Comparison of ENCODE assay signal across 13 cellular contexts in the genomic region with DNA sequence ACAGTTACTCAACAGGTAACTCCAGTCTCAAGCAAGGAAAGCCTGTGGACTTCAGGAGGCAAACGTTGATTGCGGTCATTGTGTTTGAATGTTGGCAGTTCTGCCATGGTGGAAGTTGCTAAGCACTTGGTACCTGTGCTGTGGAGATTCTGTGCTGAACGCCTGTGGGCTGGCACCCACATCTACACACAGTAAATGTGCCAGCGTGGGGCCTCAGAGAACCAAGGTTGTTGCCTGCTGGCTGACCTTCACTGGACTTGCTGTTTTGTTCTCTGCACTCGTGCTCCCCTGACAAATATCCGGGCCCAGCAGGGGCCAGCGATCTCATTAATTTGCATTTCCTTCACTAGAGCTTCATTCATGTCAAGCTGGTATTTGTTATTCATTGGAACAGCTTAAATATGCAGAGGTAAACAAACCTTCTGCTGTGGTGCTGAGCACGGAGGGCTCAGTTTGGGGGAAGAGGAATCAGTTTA.
DNase-seq lines count a peak whose midpoint lies in the region; ATAC-seq and TF ChIP-seq lines count a peak whose summit lies in the region.
"Had no signal": no experiment of that assay in that cellular context is flagged by ENCODE, and none has a peak within 500 bp of the region (broad histone marks: within the 10 kb centered on the region; RNA-seq: fewer than 3 reads in every experiment).

No MANE protein-coding gene starts in this region.

- H2BK5ac ChIP-seq in mesendoderm (ENCODE audit: low read length) = peak overlapping the region; percentile 8

- H3K27me3 ChIP-seq in mesendoderm (ENCODE audit: insufficient read depth, low read length, poor library complexity) (no peaks in the 10 kb centered on the region), suprapubic skin (no peaks in the 10 kb centered on the region)

- intact Hi-C loops in Right ventricle myocardium superior (cut with DNase I) = no loop called here

- no peak overlapping the region for H4K8ac ChIP-seq in mesendoderm (ENCODE audit: low read depth, low read length)

- no peaks in the 10 kb centered on the region for H3K36me3 ChIP-seq in mesendoderm (ENCODE audit: control insufficient read depth, insufficient read depth, low read length)
- H3K36me3 ChIP-seq in suprapubic skin = no peaks in the 10 kb centered on the region

- no CpG with 5 or more reads among the region's 8 CpGs for WGBS in mesendoderm (ENCODE audit: extremely low coverage, insufficient coverage, low lambda C conversion rate)
- 55% methylated on average over 8 of the region's 8 CpGs for WGBS in suprapubic skin

- TF ChIP-seq POLR2A in suprapubic skin (IDR thresholded peaks at IDR 0.05) = no peak

- no peak for TF ChIP-seq EP300 in suprapubic skin (IDR thresholded peaks at IDR 0.05)

- peaks cover 14% of the 10 kb centered on the region for H3K4me1 ChIP-seq in mesendoderm (ENCODE audit: control insufficient read depth, low read depth, low read length)
- H3K4me1 ChIP-seq in suprapubic skin = no peaks in the 10 kb centered on the region

- peak overlapping the region; percentile 2 for H3K4me2 ChIP-seq in mesendoderm (ENCODE audit: low read length)
- H3K4me2 ChIP-seq: SK-N-SH had no signal

- peak overlapping the region; percentile 0 for H3K18ac ChIP-seq in mesendoderm (ENCODE audit: low read length)

- H3K9me3 ChIP-seq in suprapubic skin = no peaks in the 10 kb centered on the region
- H3K9me3 ChIP-seq: SK-N-SH had no signal

- no peak overlapping the region for H4K5ac ChIP-seq in mesendoderm (ENCODE audit: low read length)

- no peaks in the 10 kb centered on the region for H3K79me1 ChIP-seq in mesendoderm (ENCODE audit: low read length)

- H3K79me2 ChIP-seq in mesendoderm (ENCODE audit: control insufficient read depth, insufficient read depth, low read length) = no peaks in the 10 kb centered on the region

- DNase-seq in Ammon's horn (ENCODE audit: low spot score) = peak; percentile 9
- peak; percentile 45 to 87 for DNase-seq in NCI-H2081 (lab: John Stamatoyannopoulos, UW)
- DNase-seq in Right ventricle myocardium superior = peak; percentile 78
- peak; percentile 85 for DNase-seq in mesendoderm
- no peak for DNase-seq in GM03348 (ENCODE audit: low spot score)
- DNase-seq in suprapubic skin (ENCODE audit: low spot score in 2 of 2) = no peak
- DNase-seq in HuH-7 (ENCODE audit: low spot score) = no peak
- DNase-seq: activated CD8-positive, alpha-beta memory T cell treated with anti-CD3 and anti-CD28 coated beads, Interleukin-2, amount 10 ng/mL, durations not matched to agents 7 days and 5 days; activated naive CD4-positive, alpha-beta T cell treated with Interleukin-2 at 50 U/mL for 16 hours; NCI-H1436 treated with DMSO at 0.1 percent for 48 hours; SK-N-SH had no signal

- no peak overlapping the region for H2BK120ac ChIP-seq in mesendoderm (ENCODE audit: low read depth, low read length)

- no peak overlapping the region for H2BK15ac ChIP-seq in mesendoderm (replicated peaks; ENCODE audit: low read depth)

- no peak for TF ChIP-seq CTCF in suprapubic skin (IDR thresholded peaks at IDR 0.05)

- peak; percentile 91 for ATAC-seq in Right ventricle myocardium superior (ENCODE audit: poor library complexity)
- ATAC-seq in HG03196 (IDR thresholded peaks at IDR 0.05; ENCODE audit: unreplicated experiment) = no peak
- ATAC-seq: activated CD8-positive, alpha-beta memory T cell treated with anti-CD3 and anti-CD28 coated beads, Interleukin-2, amount 10 ng/mL, durations not matched to agents 7 days and 5 days had no signal

- no peak overlapping the region for H3K4ac ChIP-seq in mesendoderm (ENCODE audit: low read depth, low read length)

- no peak overlapping the region for H2AK5ac ChIP-seq in mesendoderm (ENCODE audit: low read length)

- H3K56ac ChIP-seq in mesendoderm (ENCODE audit: low read length) = peak overlapping the region; percentile 63

- H3K9ac ChIP-seq in mesendoderm (ENCODE audit: low read length) = no peak overlapping the region
- H3K9ac ChIP-seq: SK-N-SH had no signal

- no peak overlapping the region for H3K23ac ChIP-seq in mesendoderm (ENCODE audit: low read length)

- peak overlapping the region; percentile 3 for H3K27ac ChIP-seq in mesendoderm (ENCODE audit: low read depth, low read length)
- no peak overlapping the region for H3K27ac ChIP-seq in suprapubic skin
- H3K27ac ChIP-seq: VCaP had no signal

- H3K4me3 ChIP-seq in mesendoderm (ENCODE audit: low read length) = no peak overlapping the region
- H3K4me3 ChIP-seq in suprapubic skin = no peak overlapping the region

Comparison
In these comparisons a context has a peak if more than half of its experiments do, and no peak if none do; other contexts are left out.
1. DNase-seq: peak in Ammon's horn (single experiment), NCI-H2081 (2 of 2), Right ventricle myocardium superior (single experiment) and mesendoderm (single experiment); none in GM03348 (single experiment), suprapubic skin (0 of 2) and HuH-7 (single experiment).